ENCODE assay signal across 10 cellular contexts in the genomic region with DNA sequence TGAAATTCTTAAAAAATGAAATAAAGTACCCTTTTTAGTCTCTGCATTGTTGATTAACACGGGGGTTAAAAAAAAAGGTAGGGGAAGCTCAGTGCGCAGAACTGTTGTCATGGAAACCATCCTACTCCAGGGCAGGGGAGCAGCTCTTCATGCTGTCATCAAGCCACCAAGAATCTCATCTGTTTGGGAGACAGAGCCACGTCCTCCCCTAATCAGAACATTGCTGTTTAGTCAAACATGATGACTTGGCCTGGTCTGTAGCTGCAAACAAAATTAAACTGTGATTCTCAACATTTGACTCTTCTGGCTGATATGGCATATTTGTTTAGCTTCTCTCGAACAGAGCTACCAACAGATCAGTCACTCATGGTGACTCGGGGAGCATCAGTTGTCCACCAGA.
A peak's percentile ranks its signal among the peaks of the same experiment; 100 is the strongest.
DNase-seq lines count a peak whose midpoint lies in the region; ATAC-seq and TF ChIP-seq lines count a peak whose summit lies in the region.
"Had no signal": no experiment of that assay in that cellular context is flagged by ENCODE, and none has a peak within 500 bp of the region (broad histone marks: within the 10 kb centered on the region; RNA-seq: fewer than 3 reads in every experiment).

No MANE protein-coding gene starts in this region.

- H3K36me3 Mint-ChIP-seq in activated CD4-positive, alpha-beta T cell treated with anti-CD3 and anti-CD28 coated beads, Interleukin-2, amount 10 ng/mL, durations not matched to agents 24 days and 14 days (ENCODE audit: low read depth) = peaks cover 25% of the 10 kb centered on the region
- H3K36me3 Mint-ChIP-seq in stimulated activated memory B cell treated with anti-CD40 and anti-IgM and Interleukin-4, amounts not matched to agents 10 μg/mL and 1 μg/mL and 100 μg/mL, for 72 hours = peaks cover 42% of the 10 kb centered on the region
- no peaks in the 10 kb centered on the region for H3K36me3 Mint-ChIP-seq in mesothelial cell of epicardium

- H3K27me3 ChIP-seq in gastroesophageal sphincter (no peaks in the 10 kb centered on the region), A673 (replicated peaks; ENCODE audit: insufficient read depth, low read depth, low read length, poor library complexity) (no peaks in the 10 kb centered on the region)
- H3K27me3 ChIP-seq: BLaER1 had no signal

- DNase-seq in activated CD4-positive, alpha-beta T cell treated with anti-CD3 and anti-CD28 coated beads, Interleukin-2, amount 10 ng/mL, durations not matched to agents 24 days and 14 days = peak; percentile 75
- DNase-seq in activated CD4-positive, alpha-beta T cell treated with anti-CD3 and anti-CD28 coated beads for 48 hours = no peak
- DNase-seq in activated gamma-delta T cell treated with Interleukin-2 at 50 U/mL for 16 hours (no peak), A673 (ENCODE audit: low spot score) (no peak), mesothelial cell of epicardium (ENCODE audit: low spot score in 2 of 2, unreplicated experiment in 2 of 2) (no peak)
- DNase-seq: endodermal cell had no signal

- no peaks in the 10 kb centered on the region for H3K9me3 ChIP-seq in gastroesophageal sphincter
- H3K9me3 ChIP-seq in A673 (ENCODE audit: low read depth, low read length, poor library complexity, severe bottlenecking) = no peaks in the 10 kb centered on the region
- H3K9me3 ChIP-seq: BLaER1 had no signal

- CTCF ChIA-PET in A673 (lab: Charles Lee) = no interaction called here

- peaks cover 28 to 100% (median 72%) of the 10 kb centered on the region in 3 donors for H3K4me1 ChIP-seq in gastroesophageal sphincter
- H3K4me1 ChIP-seq in A673 (ENCODE audit: insufficient read depth, low read length, poor library complexity, severe bottlenecking) = peaks cover 8% of the 10 kb centered on the region

- intact Hi-C loops in activated CD4-positive, alpha-beta T cell treated with anti-CD3 and anti-CD28 coated beads, Interleukin-2, amount 10 ng/mL, durations not matched to agents 24 days and 14 days (cut with micrococcal nuclease) = no loop called here
- intact Hi-C loops in A673 (cut with micrococcal nuclease; ENCODE audit: unreplicated experiment) = no loop called here

- peaks cover 0 to 10% of the 10 kb centered on the region in 2 donors for H3K36me3 ChIP-seq in gastroesophageal sphincter
- no peaks in the 10 kb centered on the region for H3K36me3 ChIP-seq in A673 (ENCODE audit: insufficient read depth, low read length, poor library complexity, severe bottlenecking)
- H3K36me3 ChIP-seq: BLaER1 had no signal

- TF ChIP-seq CTCF in VCaP (conservative IDR thresholded peaks at IDR 0.05) = no peak
- no peak for TF ChIP-seq CTCF in gastroesophageal sphincter (IDR thresholded peaks at IDR 0.05)
- no peak for TF ChIP-seq CTCF in A673 (conservative IDR thresholded peaks at IDR 0.05; ENCODE audit: low read depth, low read length)
- no peak for TF ChIP-seq CTCF in mesothelial cell of epicardium (IDR thresholded peaks at IDR 0.05; ENCODE audit: unreplicated experiment)

- H3K27ac Mint-ChIP-seq in activated CD4-positive, alpha-beta T cell treated with anti-CD3 and anti-CD28 coated beads, Interleukin-2, amount 10 ng/mL, durations not matched to agents 24 days and 14 days = peak overlapping the region; percentile 67
- H3K27ac Mint-ChIP-seq in stimulated activated memory B cell treated with anti-CD40 and anti-IgM and Interleukin-4, amounts not matched to agents 10 μg/mL and 1 μg/mL and 100 μg/mL, for 72 hours = peak overlapping the region; percentile 79
- H3K27ac Mint-ChIP-seq in mesothelial cell of epicardium = no peak overlapping the region

- 20 to 26% methylated on average over 2 to 5 of the region's 5 CpGs for WGBS in gastroesophageal sphincter (ENCODE audit: low coverage in 1 of 2), 2 donors

- POLR2A ChIA-PET in A673 (lab: Charles Lee; ENCODE audit: low non-redundant PET) = no interaction called here

- no TSS peak for BruUV-seq in A673 (replicated peaks; lab: Mats Ljungman, UMichigan)

- no peak overlapping the region for H3K4me3 ChIP-seq in gastroesophageal sphincter
- no peak overlapping the region for H3K4me3 ChIP-seq in A673 (ENCODE audit: low read depth, low read length, poor library complexity, severe bottlenecking)
- H3K4me3 ChIP-seq: BLaER1 had no signal

- TF ChIP-seq POLR2A in gastroesophageal sphincter (IDR thresholded peaks at IDR 0.05) = no peak

- peaks cover 57% of the 10 kb centered on the region for H3K4me1 Mint-ChIP-seq in activated CD4-positive, alpha-beta T cell treated with anti-CD3 and anti-CD28 coated beads, Interleukin-2, amount 10 ng/mL, durations not matched to agents 24 days and 14 days
- peaks cover 53% of the 10 kb centered on the region for H3K4me1 Mint-ChIP-seq in stimulated activated memory B cell treated with anti-CD40 and anti-IgM and Interleukin-4, amounts not matched to agents 10 μg/mL and 1 μg/mL and 100 μg/mL, for 72 hours
- peaks cover 17% of the 10 kb centered on the region for H3K4me1 Mint-ChIP-seq in mesothelial cell of epicardium
- H3K4me1 Mint-ChIP-seq: endodermal cell had no signal

- no peaks in the 10 kb centered on the region for H3K9me3 Mint-ChIP-seq in activated CD4-positive, alpha-beta T cell treated with anti-CD3 and anti-CD28 coated beads, Interleukin-2, amount 10 ng/mL, durations not matched to agents 24 days and 14 days
- H3K9me3 Mint-ChIP-seq in stimulated activated memory B cell treated with anti-CD40 and anti-IgM and Interleukin-4, amounts not matched to agents 10 μg/mL and 1 μg/mL and 100 μg/mL, for 72 hours = no peaks in the 10 kb centered on the region
- H3K9me3 Mint-ChIP-seq in mesothelial cell of epicardium = no peaks in the 10 kb centered on the region
- H3K9me3 Mint-ChIP-seq: endodermal cell had no signal

- peak overlapping the region; percentile 9 for H3K4me3 Mint-ChIP-seq in activated CD4-positive, alpha-beta T cell treated with anti-CD3 and anti-CD28 coated beads, Interleukin-2, amount 10 ng/mL, durations not matched to agents 24 days and 14 days
- H3K4me3 Mint-ChIP-seq in stimulated activated memory B cell treated with anti-CD40 and anti-IgM and Interleukin-4, amounts not matched to agents 10 μg/mL and 1 μg/mL and 100 μg/mL, for 72 hours = no peak overlapping the region
- no peak overlapping the region for H3K4me3 Mint-ChIP-seq in mesothelial cell of epicardium
- H3K4me3 Mint-ChIP-seq: endodermal cell had no signal

- no peak for TF ChIP-seq EP300 in gastroesophageal sphincter (IDR thresholded peaks at IDR 0.05)

- no peaks in the 10 kb centered on the region for H3K27me3 Mint-ChIP-seq in activated CD4-positive, alpha-beta T cell treated with anti-CD3 and anti-CD28 coated beads, Interleukin-2, amount 10 ng/mL, durations not matched to agents 24 days and 14 days
- H3K27me3 Mint-ChIP-seq in stimulated activated memory B cell treated with anti-CD40 and anti-IgM and Interleukin-4, amounts not matched to agents 10 μg/mL and 1 μg/mL and 100 μg/mL, for 72 hours = no peaks in the 10 kb centered on the region
- H3K27me3 Mint-ChIP-seq in mesothelial cell of epicardium (ENCODE audit: low read depth) = no peaks in the 10 kb centered on the region

- ATAC-seq in gastroesophageal sphincter = no peak
- no peak for ATAC-seq in stimulated activated memory B cell treated with anti-CD40 and anti-IgM and Interleukin-4, amounts not matched to agents 10 μg/mL and 1 μg/mL and 100 μg/mL, for 72 hours

- peak overlapping the region; percentile 62 for H3K27ac ChIP-seq in VCaP
- H3K27ac ChIP-seq in gastroesophageal sphincter = peak overlapping the region in 3 of 4 donors; percentile 16 to 41 (median 37)
- H3K27ac ChIP-seq in A673 (ENCODE audit: low read depth, low read length, poor library complexity, severe bottlenecking) = no peak overlapping the region
- H3K27ac ChIP-seq: BLaER1 had no signal
